Comparison of ENCODE assay signal across 16 cellular contexts in the genomic region with DNA sequence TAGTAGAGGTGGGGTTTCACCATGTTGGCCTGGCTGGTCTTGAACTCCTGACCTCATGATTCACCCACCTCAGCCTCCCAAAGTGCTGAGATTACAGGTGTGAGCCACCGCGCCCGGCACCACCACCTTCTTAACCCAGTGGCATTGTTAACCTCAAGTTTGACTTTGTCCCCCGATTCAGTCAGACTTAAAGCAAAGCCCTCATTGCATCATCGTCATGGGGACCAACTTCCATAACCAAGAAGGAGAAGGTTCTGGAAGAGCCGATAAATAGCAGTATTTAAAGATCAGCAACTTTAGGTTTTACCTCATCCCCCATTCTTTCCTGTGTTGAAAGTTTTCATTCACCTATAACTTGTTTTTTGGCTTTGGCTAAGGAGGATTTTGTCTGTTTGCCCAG. TPM values are rescaled to one million over a fixed set of nuclear protein-coding genes. Genes with fewer than 3 reads are reported as not detected.
DNase-seq lines count a peak whose midpoint lies in the region; ATAC-seq and TF ChIP-seq lines count a peak whose summit lies in the region.
"Had no signal": no experiment of that assay in that cellular context is flagged by ENCODE, and none has a peak within 500 bp of the region (broad histone marks: within the 10 kb centered on the region; RNA-seq: fewer than 3 reads in every experiment).

No MANE protein-coding gene starts in this region.

- H3K4me2 ChIP-seq in GM23338, result no peak overlapping the region
- no peak overlapping the region for H3K4me2 ChIP-seq in smooth muscle cell

- no peaks in the 10 kb centered on the region for H3K9me2 ChIP-seq in GM23338 (ENCODE audit: insufficient read depth)

- H3K9me3 ChIP-seq in smooth muscle cell (replicated peaks; ENCODE audit: low read depth) (no peaks in the 10 kb centered on the region), A673 (ENCODE audit: low read depth, low read length, poor library complexity, severe bottlenecking) (no peaks in the 10 kb centered on the region)

- no peaks in the 10 kb centered on the region for H3K27me3 ChIP-seq in GM23338 (ENCODE audit: insufficient read depth)
- H3K27me3 ChIP-seq in smooth muscle cell (ENCODE audit: low read depth), result no peaks in the 10 kb centered on the region
- H3K27me3 ChIP-seq in A673 (replicated peaks; ENCODE audit: insufficient read depth, low read depth, low read length, poor library complexity), result no peaks in the 10 kb centered on the region

- H3K27me3 Mint-ChIP-seq in GM23338 (ENCODE audit: insufficient read depth, low read depth, poor library complexity) (peaks cover 23% of the 10 kb centered on the region), endothelial cell (ENCODE audit: unreplicated experiment) (peaks cover 12% of the 10 kb centered on the region)
- H3K27me3 Mint-ChIP-seq: B cell; CD4-positive, alpha-beta T cell had no signal

- H4K20me1 ChIP-seq in GM23338 (replicated peaks; ENCODE audit: insufficient read depth) (peaks cover 3% of the 10 kb centered on the region), smooth muscle cell (ENCODE audit: low read depth) (peaks cover 42% of the 10 kb centered on the region)

- H3K36me3 Mint-ChIP-seq in GM23338 (ENCODE audit: low read depth), result peaks cover 53% of the 10 kb centered on the region
- peaks cover 41% of the 10 kb centered on the region for H3K36me3 Mint-ChIP-seq in endothelial cell (ENCODE audit: low read depth, unreplicated experiment)

- H3K27ac ChIP-seq in GM23338 (ENCODE audit: low read depth) (peak overlapping the region; percentile 76; the same call in 1 of the 2 replicates), RWPE1 (peak overlapping the region; percentile 54), smooth muscle cell (ENCODE audit: low read depth) (peak overlapping the region; percentile 8), A673 (ENCODE audit: low read depth, low read length, poor library complexity, severe bottlenecking) (no peak overlapping the region)
- H3K27ac ChIP-seq: GM23248 had no signal

- H3K9ac ChIP-seq in smooth muscle cell (ENCODE audit: low read depth), result no peak overlapping the region
- H3K9ac ChIP-seq: GM23248 had no signal

- 81% methylated on average over 6 of the region's 6 CpGs for WGBS in smooth muscle cell (ENCODE audit: low lambda C conversion rate)

- H3K79me2 ChIP-seq in GM23338 (replicated peaks; ENCODE audit: insufficient read depth), result no peaks in the 10 kb centered on the region
- peaks cover 10% of the 10 kb centered on the region for H3K79me2 ChIP-seq in smooth muscle cell (ENCODE audit: low read depth)

- H3K9me3 Mint-ChIP-seq in GM23338 (no peaks in the 10 kb centered on the region; the same call in 2 of the 3 replicates), endothelial cell (ENCODE audit: unreplicated experiment) (no peaks in the 10 kb centered on the region)
- H3K9me3 Mint-ChIP-seq: CD4-positive, alpha-beta T cell; H9 had no signal

- TF ChIP-seq CTCF in GM23338 (conservative IDR thresholded peaks at IDR 0.05; ENCODE audit: low read depth in 2 of 2) (no peak), RWPE1 (conservative IDR thresholded peaks at IDR 0.05; ENCODE audit: low read depth) (no peak), endothelial cell (IDR thresholded peaks at IDR 0.05; ENCODE audit: unreplicated experiment) (no peak), smooth muscle cell (IDR thresholded peaks at IDR 0.05; ENCODE audit: borderline replicate concordance, insufficient read depth, poor library complexity, severe bottlenecking) (no peak), A673 (conservative IDR thresholded peaks at IDR 0.05; ENCODE audit: low read depth, low read length) (no peak)

- H3K27ac Mint-ChIP-seq in GM23338 (no peak overlapping the region), endothelial cell (ENCODE audit: unreplicated experiment) (no peak overlapping the region)
- H3K27ac Mint-ChIP-seq: B cell; CD4-positive, alpha-beta T cell had no signal

- H3F3A ChIP-seq in GM23338 (replicated peaks; ENCODE audit: low read depth) (peaks cover 12% of the 10 kb centered on the region; the same call in 1 of the 2 replicates), smooth muscle cell (ENCODE audit: low read depth) (peaks cover 14% of the 10 kb centered on the region)

- POLR2A ChIA-PET in RWPE1 (lab: Yijun Ruan, JAX; ENCODE audit: low non-redundant PET), result no interaction called here
- POLR2A ChIA-PET in A673 (lab: Charles Lee; ENCODE audit: low non-redundant PET), result interaction anchor here (0.7 kb wide), 1 partner anchor 8 kb away, joined by 6 read pairs; no protein-coding TSS in a partner anchor

- BruUV-seq in A673 (replicated peaks; lab: Mats Ljungman, UMichigan), result no TSS peak

- H3K4me3 ChIP-seq in GM23338 (no peak overlapping the region), smooth muscle cell (no peak overlapping the region), A673 (ENCODE audit: low read depth, low read length, poor library complexity, severe bottlenecking) (no peak overlapping the region)
- H3K4me3 ChIP-seq: GM23248 had no signal

- DNase-seq in GM23338 (ENCODE audit: low spot score), result no peak
- no peak for DNase-seq in RWPE1 (ENCODE audit: low spot score)
- DNase-seq in endothelial cell (ENCODE audit: low spot score), result no peak
- DNase-seq in smooth muscle cell (lab: John Stamatoyannopoulos, UW; ENCODE audit: unreplicated experiment), result no peak
- DNase-seq in A673 (ENCODE audit: low spot score), result no peak
- no peak for DNase-seq in SKM-1 treated with dmso at 0.1 percent for 144 hours (lab: John Stamatoyannopoulos, UW; ENCODE audit: unreplicated experiment)
- DNase-seq in activated CD4-positive, alpha-beta T cell treated with anti-CD3 and anti-CD28 coated beads, Interleukin-2, amount 50 U/mL, for 1 hour, result no peak
- DNase-seq: Calu3; CD4-positive, alpha-beta T cell; DMS 273 treated with DMSO at 0.1 percent for 48 hours; GM23248; H9; KBM-7 had no signal

- H3K4me3 Mint-ChIP-seq in GM23338 (no peak overlapping the region), endothelial cell (ENCODE audit: unreplicated experiment) (peak overlapping the region; percentile 56)
- H3K4me3 Mint-ChIP-seq: B cell; CD4-positive, alpha-beta T cell; H9 had no signal

- intact Hi-C loops in A673 (cut with micrococcal nuclease; ENCODE audit: unreplicated experiment), result no loop called here

- ATAC-seq in GM23338, result no peak

- no peaks in the 10 kb centered on the region; the same call in 1 of the 2 replicates for H3K36me3 ChIP-seq in GM23338 (ENCODE audit: insufficient read depth)
- peaks cover 5% of the 10 kb centered on the region for H3K36me3 ChIP-seq in smooth muscle cell (ENCODE audit: low read depth)
- peaks cover 37% of the 10 kb centered on the region for H3K36me3 ChIP-seq in A673 (ENCODE audit: insufficient read depth, low read length, poor library complexity, severe bottlenecking)

- peaks cover 11% of the 10 kb centered on the region; the same call in 1 of the 2 replicates for H3K4me1 ChIP-seq in GM23338 (ENCODE audit: insufficient read depth)
- H3K4me1 ChIP-seq in smooth muscle cell (ENCODE audit: low read depth), result peaks cover 12% of the 10 kb centered on the region
- peaks cover 8% of the 10 kb centered on the region for H3K4me1 ChIP-seq in A673 (ENCODE audit: insufficient read depth, low read length, poor library complexity, severe bottlenecking)

- CTCF ChIA-PET in RWPE1 (lab: Yijun Ruan, JAX), result no interaction called here
- CTCF ChIA-PET in A673 (lab: Charles Lee), result no interaction called here

- H2AFZ ChIP-seq in GM23338, result no peak overlapping the region
- no peak overlapping the region for H2AFZ ChIP-seq in smooth muscle cell (ENCODE audit: low read depth)
- H2AFZ ChIP-seq: GM23248 had no signal

- peaks cover 17% of the 10 kb centered on the region for H3K4me1 Mint-ChIP-seq in GM23338
- H3K4me1 Mint-ChIP-seq in endothelial cell (ENCODE audit: unreplicated experiment), result peaks cover 10% of the 10 kb centered on the region

TF ChIP-seq in GM23338, 12 proteins besides CTCF, POLR2A, EP300 and RAD21 (continues in another document):
- TF ChIP-seq ZNF331 (CRISPR knock-in tag; IDR thresholded peaks at IDR 0.05; ENCODE audit: low read depth) (no peak), NANOG (IDR thresholded peaks at IDR 0.05; ENCODE audit: borderline replicate concordance) (no peak)

RNA-seq across cellular contexts. Expression of a gene that starts 6.7 kb away (rescaled TPM):
- total RNA-seq in GM23338 (2014; rRNA removed; shearing (Covaris generic)), result 1.7 and 2.9 TPM in 2 replicates
- polyA plus RNA-seq in GM23338 (2016; fragmentation: Nextera tagmentation; extraction: Ambion mirVana), result 10.2 and 12.7 TPM in 2 replicates
- 4.8 TPM for total RNA-seq in endothelial cell (ENCODE audit: unreplicated experiment)
- 7.2 and 8.0 TPM in 2 replicates for total RNA-seq in smooth muscle cell
- polyA plus RNA-seq in smooth muscle cell, result 29.7 and 31.5 TPM in 2 replicates
- 13.8 and 15.9 TPM in 2 replicates for total RNA-seq in A673 (2021)

RNA-seq across cellular contexts. Expression of a gene that starts 11.7 kb away (rescaled TPM):
- total RNA-seq in GM23338 (2014; rRNA removed; shearing (Covaris generic)), result 14.5 and 17.3 TPM in 2 replicates
- polyA plus RNA-seq in GM23338 (2016; fragmentation: Nextera tagmentation; extraction: Ambion mirVana), result 15.0 and 15.3 TPM in 2 replicates
- total RNA-seq in endothelial cell (ENCODE audit: unreplicated experiment), result 28.0 TPM
- total RNA-seq in smooth muscle cell, result 4.7 and 6.4 TPM in 2 replicates
- 12.7 and 29.5 TPM in 2 replicates for polyA plus RNA-seq in smooth muscle cell
- 36.4 and 39.7 TPM in 2 replicates for total RNA-seq in A673 (2021)

RNA-seq across cellular contexts. Expression of a gene that starts 37.0 kb away (rescaled TPM):
- total RNA-seq in GM23338 (2014; rRNA removed; shearing (Covaris generic)), result 27.8 and 31.9 TPM in 2 replicates
- polyA plus RNA-seq in GM23338 (2016; fragmentation: Nextera tagmentation; extraction: Ambion mirVana) (23.4 and 25.8 TPM in 2 replicates), smooth muscle cell (28.2 and 29.9 TPM in 2 replicates)
- total RNA-seq in endothelial cell (ENCODE audit: unreplicated experiment) (18.6 TPM), smooth muscle cell (8.2 and 10.2 TPM in 2 replicates), A673 (2021) (2.7 and 3.7 TPM in 2 replicates)

RNA-seq across cellular contexts. Expression of a gene that starts 41.6 kb away (rescaled TPM):
- 0.58 TPM in 1 of 2 replicates, not detected in the other for total RNA-seq in GM23338 (2014; rRNA removed; shearing (Covaris generic))
- polyA plus RNA-seq in GM23338 (2016; fragmentation: Nextera tagmentation; extraction: Ambion mirVana) (0.08 TPM in 1 of 2 replicates, not detected in the other), smooth muscle cell (0.48 and 1.1 TPM in 2 replicates)
- total RNA-seq in endothelial cell (ENCODE audit: unreplicated experiment) (0.56 TPM), smooth muscle cell (0.49 and 1.6 TPM in 2 replicates), A673 (2021) (0.92 and 1.2 TPM in 2 replicates)
- total RNA-seq: A172, Daoy, GM23248 had no signal
